Comparison of ENCODE assay signal across 11 cellular contexts in genomic region chr15:48802867-48803266, GRCh38. TPM values are rescaled to one million over a fixed set of nuclear protein-coding genes. Genes with fewer than 3 reads are reported as not detected.
DNase-seq lines count a peak whose midpoint lies in the region; ATAC-seq lines count a peak whose summit lies in the region.
"Had no signal": no experiment of that assay in that cellular context is flagged by ENCODE, and none has a peak within 500 bp of the region (broad histone marks: within the 10 kb centered on the region; RNA-seq: fewer than 3 reads in every experiment).

No MANE protein-coding gene starts in this region.

- H3K4me3 Mint-ChIP-seq in activated naive CD8-positive, alpha-beta T cell treated with anti-CD3 and anti-CD28 coated beads, Interleukin-2, amount 50 U/mL, for 24 hours = no peak overlapping the region
- no peak overlapping the region for H3K4me3 Mint-ChIP-seq in activated naive CD8-positive, alpha-beta T cell treated with anti-CD3 and anti-CD28 coated beads for 36 hours
- H3K4me3 Mint-ChIP-seq in stimulated activated naive CD8-positive, alpha-beta T cell treated with anti-CD3 and anti-CD28 coated beads, Interleukin-15, amount 100 ng/mL, for 72 hours = no peak overlapping the region

- no peaks in the 10 kb centered on the region for H3K9me3 Mint-ChIP-seq in activated naive CD8-positive, alpha-beta T cell treated with anti-CD3 and anti-CD28 coated beads, Interleukin-2, amount 50 U/mL, for 24 hours
- H3K9me3 Mint-ChIP-seq in activated naive CD8-positive, alpha-beta T cell treated with anti-CD3 and anti-CD28 coated beads for 36 hours = no peaks in the 10 kb centered on the region
- no peaks in the 10 kb centered on the region for H3K9me3 Mint-ChIP-seq in stimulated activated naive CD8-positive, alpha-beta T cell treated with anti-CD3 and anti-CD28 coated beads, Interleukin-15, amount 100 ng/mL, for 72 hours

- peaks cover 21% of the 10 kb centered on the region for H3K4me1 Mint-ChIP-seq in activated naive CD8-positive, alpha-beta T cell treated with anti-CD3 and anti-CD28 coated beads, Interleukin-2, amount 50 U/mL, for 24 hours
- H3K4me1 Mint-ChIP-seq in activated naive CD8-positive, alpha-beta T cell treated with anti-CD3 and anti-CD28 coated beads for 36 hours = peaks cover 29% of the 10 kb centered on the region
- peaks cover 11% of the 10 kb centered on the region for H3K4me1 Mint-ChIP-seq in stimulated activated naive CD8-positive, alpha-beta T cell treated with anti-CD3 and anti-CD28 coated beads, Interleukin-15, amount 100 ng/mL, for 72 hours

- no peak for DNase-seq in activated naive CD8-positive, alpha-beta T cell treated with anti-CD3 and anti-CD28 coated beads, Interleukin-2, amount 50 U/mL, for 24 hours
- no peak for DNase-seq in activated naive CD8-positive, alpha-beta T cell treated with anti-CD3 and anti-CD28 coated beads for 36 hours
- DNase-seq in RPMI7951 (ENCODE audit: low read depth) = peak; percentile 92
- DNase-seq in fibroblast of gingiva (ENCODE audit: low read depth) = peak; percentile 75
- DNase-seq in stimulated activated naive CD8-positive, alpha-beta T cell treated with anti-CD3 and anti-CD28 coated beads, Interleukin-15, amount 100 ng/mL, for 72 hours = no peak
- DNase-seq in stimulated activated CD4-positive, alpha-beta T cell treated with anti-CD3 and anti-CD28 coated beads, Interleukin-4, amount 100 ng/mL, for 1 hour = no peak
- DNase-seq in activated CD4-positive, alpha-beta T cell treated with anti-CD3 and anti-CD28 coated beads for 4 hours = no peak
- no peak for DNase-seq in 8988T
- DNase-seq: NCI-H2081 treated with DMSO at 0.1 percent for 48 hours, retina had no signal

- no peak overlapping the region for H3K27ac Mint-ChIP-seq in activated naive CD8-positive, alpha-beta T cell treated with anti-CD3 and anti-CD28 coated beads, Interleukin-2, amount 50 U/mL, for 24 hours
- H3K27ac Mint-ChIP-seq in activated naive CD8-positive, alpha-beta T cell treated with anti-CD3 and anti-CD28 coated beads for 36 hours = no peak overlapping the region
- H3K27ac Mint-ChIP-seq in stimulated activated naive CD8-positive, alpha-beta T cell treated with anti-CD3 and anti-CD28 coated beads, Interleukin-15, amount 100 ng/mL, for 72 hours = no peak overlapping the region

- H3K27me3 Mint-ChIP-seq in activated naive CD8-positive, alpha-beta T cell treated with anti-CD3 and anti-CD28 coated beads, Interleukin-2, amount 50 U/mL, for 24 hours = no peaks in the 10 kb centered on the region
- no peaks in the 10 kb centered on the region for H3K27me3 Mint-ChIP-seq in activated naive CD8-positive, alpha-beta T cell treated with anti-CD3 and anti-CD28 coated beads for 36 hours
- H3K27me3 Mint-ChIP-seq in stimulated activated naive CD8-positive, alpha-beta T cell treated with anti-CD3 and anti-CD28 coated beads, Interleukin-15, amount 100 ng/mL, for 72 hours = no peaks in the 10 kb centered on the region

- H3K36me3 Mint-ChIP-seq in activated naive CD8-positive, alpha-beta T cell treated with anti-CD3 and anti-CD28 coated beads, Interleukin-2, amount 50 U/mL, for 24 hours (ENCODE audit: low read depth) = peaks cover 37% of the 10 kb centered on the region
- peaks cover 44% of the 10 kb centered on the region for H3K36me3 Mint-ChIP-seq in activated naive CD8-positive, alpha-beta T cell treated with anti-CD3 and anti-CD28 coated beads for 36 hours

- peak; percentile 87 for ATAC-seq in activated naive CD8-positive, alpha-beta T cell treated with anti-CD3 and anti-CD28 coated beads, Interleukin-2, amount 50 U/mL, for 24 hours
- ATAC-seq in stimulated activated naive CD8-positive, alpha-beta T cell treated with anti-CD3 and anti-CD28 coated beads, Interleukin-15, amount 100 ng/mL, for 72 hours = peak; percentile 69
- ATAC-seq: left lobe of liver had no signal

RNA-seq across cellular contexts. Expression of gene CEP152, which starts 8.0 kb away (rescaled TPM):
- total RNA-seq in activated naive CD8-positive, alpha-beta T cell treated with anti-CD3 and anti-CD28 coated beads for 36 hours = 10 to 100 TPM; 27.2 to 27.3 TPM
- 26.8 and 34.5 TPM in 2 replicates for total RNA-seq in RPMI7951 (2014; rRNA removed; shearing (Covaris generic))

Comparison
In these comparisons a context has a peak if more than half of its experiments do, and no peak if none do; other contexts are left out.
1. DNase-seq: peak in RPMI7951 (single experiment) and fibroblast of gingiva (single experiment); none in activated naive CD8-positive, alpha-beta T cell treated with anti-CD3 and anti-CD28 coated beads, Interleukin-2, amount 50 U/mL, for 24 hours (single experiment), activated naive CD8-positive, alpha-beta T cell treated with anti-CD3 and anti-CD28 coated beads for 36 hours (single experiment), stimulated activated naive CD8-positive, alpha-beta T cell treated with anti-CD3 and anti-CD28 coated beads, Interleukin-15, amount 100 ng/mL, for 72 hours (0 of 2), stimulated activated CD4-positive, alpha-beta T cell treated with anti-CD3 and anti-CD28 coated beads, Interleukin-4, amount 100 ng/mL, for 1 hour (single experiment), activated CD4-positive, alpha-beta T cell treated with anti-CD3 and anti-CD28 coated beads for 4 hours (0 of 2) and 8988T (single experiment).